Comparison of ENCODE assay signal across 21 cellular contexts in genomic region chr17:41504126-41504977, GRCh38. TPM values are rescaled to one million over a fixed set of nuclear protein-coding genes. Genes with fewer than 3 reads are reported as not detected.
"Had no signal": no experiment of that assay in that cellular context is flagged by ENCODE, and none has a peak within 500 bp of the region (broad histone marks: within the 10 kb centered on the region; RNA-seq: fewer than 3 reads in every experiment).

No MANE protein-coding gene starts in this region.

- ATAC-seq: activated naive CD4-positive, alpha-beta T cell treated with anti-CD3 and anti-CD28 coated beads, Interleukin-2, amount 50 U/mL, for 72 hours; activated T-cell treated with anti-CD3 and anti-CD28 coated beads, Interleukin-2, amount 50 U/mL, for 4 hours; effector memory CD8-positive, alpha-beta T cell; left colon; naive thymus-derived CD4-positive, alpha-beta T cell; right cardiac atrium had no signal

- H3K27ac ChIP-seq: epithelial cell of prostate had no signal

- H3K27me3 Mint-ChIP-seq: activated CD4-positive, alpha-beta memory T cell treated with anti-CD3 and anti-CD28 coated beads for 36 hours had no signal

- H3K4me1 Mint-ChIP-seq: brain had no signal

- DNase-seq: activated CD4-positive, alpha-beta memory T cell treated with anti-CD3 and anti-CD28 coated beads for 36 hours; activated CD4-positive, alpha-beta T cell treated with anti-CD3 and anti-CD28 coated beads for 1 hour; activated effector memory CD4-positive, alpha-beta T cell treated with anti-CD3 and anti-CD28 coated beads, Interleukin-2, amount 50 U/mL, for 16 hours; activated T-cell treated with anti-CD3 and anti-CD28 coated beads, Interleukin-2, amount 50 U/mL, for 4 hours; amygdala; effector memory CD8-positive, alpha-beta T cell; foreskin fibroblast; left colon; naive thymus-derived CD4-positive, alpha-beta T cell; nucleus accumbens; right cardiac atrium; T1000; trophoblast cell had no signal

- H3K4me3 ChIP-seq: smooth muscle cell had no signal

- H3K27ac Mint-ChIP-seq: activated CD4-positive, alpha-beta memory T cell treated with anti-CD3 and anti-CD28 coated beads for 36 hours; activated naive CD4-positive, alpha-beta T cell treated with anti-CD3 and anti-CD28 coated beads, Interleukin-2, amount 50 U/mL, for 72 hours; effector memory CD8-positive, alpha-beta T cell; progenitor cell of endocrine pancreas had no signal

- H3K4me2 ChIP-seq: smooth muscle cell had no signal

- H3K9me3 Mint-ChIP-seq: activated CD4-positive, alpha-beta memory T cell treated with anti-CD3 and anti-CD28 coated beads for 36 hours; activated naive CD4-positive, alpha-beta T cell treated with anti-CD3 and anti-CD28 coated beads, Interleukin-2, amount 50 U/mL, for 72 hours; activated T-cell treated with anti-CD3 and anti-CD28 coated beads, Interleukin-2, amount 50 U/mL, for 4 hours; brain; dendritic cell treated with granulocyte-macrophage colony-stimulating factor and Interleukin-4, amounts not matched to agents 40 ng/mL and 50 ng/mL, for 4 days; effector memory CD8-positive, alpha-beta T cell had no signal

- H3K4me3 Mint-ChIP-seq: activated CD4-positive, alpha-beta memory T cell treated with anti-CD3 and anti-CD28 coated beads for 36 hours; activated T-cell treated with anti-CD3 and anti-CD28 coated beads, Interleukin-2, amount 50 U/mL, for 4 hours; brain; dendritic cell treated with granulocyte-macrophage colony-stimulating factor and Interleukin-4, amounts not matched to agents 40 ng/mL and 50 ng/mL, for 4 days; effector memory CD8-positive, alpha-beta T cell; naive thymus-derived CD4-positive, alpha-beta T cell had no signal

RNA-seq across cellular contexts. Expression of gene KRT13, which starts 1.1 kb away (rescaled TPM):
- total RNA-seq: activated CD4-positive, alpha-beta memory T cell treated with anti-CD3 and anti-CD28 coated beads for 36 hours; activated naive CD4-positive, alpha-beta T cell treated with anti-CD3 and anti-CD28 coated beads, Interleukin-2, amount 50 U/mL, for 72 hours; activated T-cell treated with anti-CD3 and anti-CD28 coated beads, Interleukin-2, amount 50 U/mL, for 4 hours; lung microvascular endothelial cell; naive thymus-derived CD4-positive, alpha-beta T cell; progenitor cell of endocrine pancreas; right cardiac atrium had no signal
- polyA plus RNA-seq: naive thymus-derived CD4-positive, alpha-beta T cell had no signal

RNA-seq across cellular contexts. Expression of gene KRT15, which starts 14.3 kb away (rescaled TPM):
- total RNA-seq: activated CD4-positive, alpha-beta memory T cell treated with anti-CD3 and anti-CD28 coated beads for 36 hours; activated naive CD4-positive, alpha-beta T cell treated with anti-CD3 and anti-CD28 coated beads, Interleukin-2, amount 50 U/mL, for 72 hours; activated T-cell treated with anti-CD3 and anti-CD28 coated beads, Interleukin-2, amount 50 U/mL, for 4 hours; mononuclear cell; naive thymus-derived CD4-positive, alpha-beta T cell had no signal
- polyA plus RNA-seq: naive thymus-derived CD4-positive, alpha-beta T cell; right cardiac atrium had no signal

RNA-seq across cellular contexts. Expression of gene KRT36, which starts 14.6 kb away (rescaled TPM):
- total RNA-seq: activated CD4-positive, alpha-beta memory T cell treated with anti-CD3 and anti-CD28 coated beads for 36 hours; activated naive CD4-positive, alpha-beta T cell treated with anti-CD3 and anti-CD28 coated beads, Interleukin-2, amount 50 U/mL, for 72 hours; activated T-cell treated with anti-CD3 and anti-CD28 coated beads, Interleukin-2, amount 50 U/mL, for 4 hours; lung microvascular endothelial cell; mononuclear cell; naive thymus-derived CD4-positive, alpha-beta T cell; progenitor cell of endocrine pancreas; right cardiac atrium had no signal
- polyA plus RNA-seq: naive thymus-derived CD4-positive, alpha-beta T cell; right cardiac atrium; smooth muscle cell had no signal

RNA-seq across cellular contexts. Expression of gene KRT35, which starts 23.4 kb away (rescaled TPM):
- total RNA-seq: activated CD4-positive, alpha-beta memory T cell treated with anti-CD3 and anti-CD28 coated beads for 36 hours; activated naive CD4-positive, alpha-beta T cell treated with anti-CD3 and anti-CD28 coated beads, Interleukin-2, amount 50 U/mL, for 72 hours; activated T-cell treated with anti-CD3 and anti-CD28 coated beads, Interleukin-2, amount 50 U/mL, for 4 hours; left colon; lung microvascular endothelial cell; mononuclear cell; naive thymus-derived CD4-positive, alpha-beta T cell; progenitor cell of endocrine pancreas; right cardiac atrium; smooth muscle cell had no signal
- polyA plus RNA-seq: naive thymus-derived CD4-positive, alpha-beta T cell; right cardiac atrium; smooth muscle cell had no signal

RNA-seq across cellular contexts. Expression of gene KRT19, which starts 23.8 kb away (rescaled TPM):
- total RNA-seq: activated CD4-positive, alpha-beta memory T cell treated with anti-CD3 and anti-CD28 coated beads for 36 hours; activated naive CD4-positive, alpha-beta T cell treated with anti-CD3 and anti-CD28 coated beads, Interleukin-2, amount 50 U/mL, for 72 hours; naive thymus-derived CD4-positive, alpha-beta T cell had no signal
- polyA plus RNA-seq: naive thymus-derived CD4-positive, alpha-beta T cell had no signal
